16 cellular contexts compared by ENCODE assay signal in genomic region chr12:109597414-109597794, GRCh38. TPM values are rescaled to one million over a fixed set of nuclear protein-coding genes. Genes with fewer than 3 reads are reported as not detected.
A peak's percentile ranks its signal among the peaks of the same experiment; 100 is the strongest.
DNase-seq lines count a peak whose midpoint lies in the region; ATAC-seq, FAIRE-seq and TF ChIP-seq lines count a peak whose summit lies in the region.
"Had no signal": no experiment of that assay in that cellular context is flagged by ENCODE, and none has a peak within 500 bp of the region (broad histone marks: within the 10 kb centered on the region; RNA-seq: fewer than 3 reads in every experiment).

No MANE protein-coding gene starts in this region.

- in situ Hi-C loops in K562 (cut with MboI): no loop called here

- intact Hi-C loops in left ventricle myocardium superior (cut with micrococcal nuclease) (loop anchor here (5.0 kb wide), 1 partner anchor 175 kb away; no protein-coding TSS in a partner anchor), K562 (cut with micrococcal nuclease) (loop anchor here (1.0 to 10.0 kb wide), 3 partner anchors 83 to 178 kb away; partner anchors contain the start of gene FAM222A), MCF 10A (cut with micrococcal nuclease) (loop anchor here (1.0 to 5.0 kb wide), 5 partner anchors 79 to 283 kb away; partner anchors contain the start of genes FAM222A and GLTP), pancreas (cut with DNase I) (loop anchor here in 2 of 3 donors (5.0 kb wide), 1 partner anchor 180 kb away; no protein-coding TSS in a partner anchor)

- peaks cover 8% of the 10 kb centered on the region for H3K4me1 Mint-ChIP-seq in MCF 10A (ENCODE audit: insufficient read depth, unreplicated experiment)

- H3K79me2 ChIP-seq in K562 (ENCODE audit: control insufficient read depth, insufficient read depth, low read length): no peaks in the 10 kb centered on the region

- ATAC-seq in left ventricle myocardium superior: no peak
- no peak; the same call in 2 of the 3 replicates for ATAC-seq in K562
- ATAC-seq in pancreas: no peak

- no peaks in the 10 kb centered on the region for H3K27me3 Mint-ChIP-seq in MCF 10A (ENCODE audit: insufficient read depth, unreplicated experiment)
- H3K27me3 Mint-ChIP-seq: activated T-helper 17 cell treated with anti-CD3 and anti-CD28 coated beads, Interleukin-2, amount 50 U/mL, for 72 hours; naive B cell had no signal

- H3K4me1 ChIP-seq in cardiac muscle cell (ENCODE audit: low read depth) (peaks cover 31% of the 10 kb centered on the region), K562 (replicated peaks in 1 of 2; ENCODE audit: control insufficient read depth in 2 of 2, insufficient read depth in 2 of 2, low read length in 2 of 2) (peaks cover 4 to 18% of the 10 kb centered on the region in 2 experiments; a peak in 3 of 5 replicates), mesodermal cell (ENCODE audit: control insufficient read depth, insufficient read depth, low read length, poor library complexity, severe bottlenecking) (peaks cover 12% of the 10 kb centered on the region), pancreas (peaks cover 0 to 14% (median 12%) of the 10 kb centered on the region in 3 donors)
- H3K4me1 ChIP-seq: prostate gland had no signal

- H3K9me1 ChIP-seq in K562 (ENCODE audit: control insufficient read depth, insufficient read depth, low read length): no peaks in the 10 kb centered on the region

- H3K27me3 ChIP-seq in cardiac muscle cell: no peaks in the 10 kb centered on the region
- peaks cover 0 to 12% of the 10 kb centered on the region in 2 experiments; a peak in 1 of 5 replicates for H3K27me3 ChIP-seq in K562 (ENCODE audit: control insufficient read depth in 2 of 2, insufficient read depth in 2 of 2, low read length in 2 of 2)
- H3K27me3 ChIP-seq in pancreas: no peaks in the 10 kb centered on the region
- H3K27me3 ChIP-seq: breast epithelium had no signal

- H3K9me3 ChIP-seq in cardiac muscle cell (ENCODE audit: low read depth) (no peaks in the 10 kb centered on the region), K562 (replicated peaks; ENCODE audit: control insufficient read depth, insufficient read depth, low read depth, low read length) (no peaks in the 10 kb centered on the region), mesodermal cell (ENCODE audit: control insufficient read depth, low read length) (no peaks in the 10 kb centered on the region), pancreas (no peaks in the 10 kb centered on the region)
- H3K9me3 ChIP-seq: breast epithelium, prostate gland had no signal

- H3K27ac ChIP-seq in cardiac muscle cell: peak overlapping the region; percentile 35
- H3K27ac ChIP-seq in K562 (ENCODE audit: extremely low read depth, low read depth, low read length): no peak overlapping the region
- peak overlapping the region; percentile 23 for H3K27ac ChIP-seq in mesodermal cell (ENCODE audit: low read depth, low read length, severe bottlenecking)
- no peak overlapping the region for H3K27ac ChIP-seq in pancreas
- H3K27ac ChIP-seq: breast epithelium, prostate gland had no signal

- TF ChIP-seq POLR2A in K562 (conservative IDR thresholded peaks at IDR 0.05): 0 out of 2 replicates have a peak, but pooled peaks have one; percentile 7

- H3K9me3 Mint-ChIP-seq in MCF 10A (ENCODE audit: unreplicated experiment): no peaks in the 10 kb centered on the region
- H3K9me3 Mint-ChIP-seq: activated naive CD8-positive, alpha-beta T cell treated with anti-CD3 and anti-CD28 coated beads, Interleukin-2, amount 10 ng/mL, durations not matched to agents 7 days and 5 days; activated T-helper 17 cell treated with anti-CD3 and anti-CD28 coated beads, Interleukin-2, amount 50 U/mL, for 72 hours; naive B cell; T-helper 2 cell treated with Interferon-gamma antibody and Interleukin-4, amounts not matched to agents 5 μg/mL and 100 μg/mL, for 36 hours had no signal

- no peak overlapping the region for H3K27ac Mint-ChIP-seq in MCF 10A (ENCODE audit: low read depth, unreplicated experiment)
- H3K27ac Mint-ChIP-seq: activated naive CD8-positive, alpha-beta T cell treated with anti-CD3 and anti-CD28 coated beads, Interleukin-2, amount 10 ng/mL, durations not matched to agents 7 days and 5 days; activated T-helper 17 cell treated with anti-CD3 and anti-CD28 coated beads, Interleukin-2, amount 50 U/mL, for 72 hours; T-helper 2 cell treated with Interferon-gamma antibody and Interleukin-4, amounts not matched to agents 5 μg/mL and 100 μg/mL, for 36 hours had no signal

- no peak overlapping the region for H2AFZ ChIP-seq in K562 (ENCODE audit: low read depth, low read length)

- TF ChIP-seq CTCF in cardiac muscle cell (IDR thresholded peaks at IDR 0.05; ENCODE audit: low read depth, low read length) (no peak), K562 (IDR thresholded peaks at IDR 0.05 in 2 of 3, conservative IDR thresholded peaks at IDR 0.05 in 1 of 3; ENCODE audit: insufficient read depth in 2 of 3, low read depth in 1 of 3, low read length in 3 of 3) (no peak), MCF 10A (IDR thresholded peaks at IDR 0.05; ENCODE audit: unreplicated experiment) (no peak), pancreas (IDR thresholded peaks at IDR 0.05) (no peak)

- no peak for DNase-seq in cardiac muscle cell (ENCODE audit: low read depth in 1 of 2, low spot score in 1 of 2)
- no peak for DNase-seq in left ventricle myocardium superior
- no peak for DNase-seq in K562 (ENCODE audit: extremely low read depth in 1 of 4, low spot score in 3 of 4)
- no peak for DNase-seq in NCI-H2029 treated with DMSO at 0.1 percent for 48 hours (lab: John Stamatoyannopoulos, UW)
- DNase-seq in MCF 10A (ENCODE audit: unreplicated experiment): no peak
- no peak for DNase-seq in activated CD4-positive, CD25-positive, alpha-beta regulatory T cell (lab: John Stamatoyannopoulos, UW)
- no peak for DNase-seq in pancreas

- CTCF ChIA-PET in K562 (lab: Yijun Ruan, JAX; ENCODE audit: low intra/inter-chr PET ratio) (interaction anchor here (0.5 to 1.9 kb wide), 3 partner anchors 178 to 1187 kb away, joined by 4 to 17 read pairs (median 5); no protein-coding TSS in a partner anchor), MCF 10A (lab: Yijun Ruan, JAX) (interaction anchor here (0.6 to 5.9 kb wide), 42 partner anchors 9 to 424 kb away, joined by 3 to 93 read pairs (median 4); partner anchors contain the start of gene MVK)

- 37% methylated on average over 10 of the region's 11 CpGs for WGBS in K562 (ENCODE audit: insufficient coverage, low coverage, missing lambda C conversion rate)
- 65 to 72% methylated on average over 11 of the region's 11 CpGs for WGBS in mesodermal cell (ENCODE audit: insufficient coverage in 2 of 2), 2 experiments
- 37 to 47% methylated on average over 11 of the region's 11 CpGs for WGBS in pancreas, 2 donors

- H3K36me3 Mint-ChIP-seq in MCF 10A (ENCODE audit: insufficient read depth, unreplicated experiment): peaks cover 23% of the 10 kb centered on the region

- no peak overlapping the region; a peak in 1 of 4 replicates for H3K9ac ChIP-seq in K562 (ENCODE audit: insufficient read depth in 1 of 2, low read depth in 2 of 2, low read length in 2 of 2)

- TF ChIP-seq EP300 in K562 (IDR thresholded peaks at IDR 0.05; ENCODE audit: low read length): no peak

- H4K20me1 ChIP-seq in K562 (replicated peaks; ENCODE audit: control insufficient read depth, insufficient read depth, low read length): peaks cover 26% of the 10 kb centered on the region

- no peak overlapping the region for H3K4me3 Mint-ChIP-seq in MCF 10A (ENCODE audit: unreplicated experiment)
- H3K4me3 Mint-ChIP-seq: activated naive CD8-positive, alpha-beta T cell treated with anti-CD3 and anti-CD28 coated beads, Interleukin-2, amount 10 ng/mL, durations not matched to agents 7 days and 5 days; activated T-helper 17 cell treated with anti-CD3 and anti-CD28 coated beads, Interleukin-2, amount 50 U/mL, for 72 hours; CD14-positive monocyte; T-helper 2 cell treated with Interferon-gamma antibody and Interleukin-4, amounts not matched to agents 5 μg/mL and 100 μg/mL, for 36 hours had no signal

- no peak for TF ChIP-seq RAD21 in K562 (CRISPR knock-in tag; conservative IDR thresholded peaks at IDR 0.05 in 1 of 2, IDR thresholded peaks at IDR 0.05 in 1 of 2)

- no peak overlapping the region for H3K4me2 ChIP-seq in K562 (ENCODE audit: insufficient read depth, low read length)

- no TSS peak for BruUV-seq in K562 (replicated peaks; lab: Mats Ljungman, UMichigan)
- no TSS peak for BruUV-seq in MCF 10A (replicated peaks; lab: Mats Ljungman, UMichigan)

- H3K4me3 ChIP-seq in cardiac muscle cell: no peak overlapping the region
- H3K4me3 ChIP-seq in K562: no peak overlapping the region
- no peak overlapping the region for H3K4me3 ChIP-seq in mesodermal cell (ENCODE audit: extremely low read depth, insufficient read depth, low read length, poor library complexity, severe bottlenecking)
- no peak overlapping the region for H3K4me3 ChIP-seq in pancreas
- H3K4me3 ChIP-seq: lung, prostate gland had no signal

- POLR2A ChIA-PET in K562 (lab: Yijun Ruan, JAX): interaction anchor here (0.5 to 2.1 kb wide), 9 partner anchors 10 to 1049 kb away, joined by 3 to 9 read pairs (median 3); partner anchors contain the start of genes MMAB and MVK
- POLR2A ChIA-PET in MCF 10A (lab: Yijun Ruan, JAX): interaction anchor here (0.6 to 3.2 kb wide), 7 partner anchors 15 to 1065 kb away, joined by 3 to 17 read pairs (median 5); partner anchors contain the start of genes MMAB and MVK

- FAIRE-seq in K562 (lab: Jason Lieb, UNC): no peak
- FAIRE-seq in pancreas (lab: Jason Lieb, UNC): no peak

- H3K36me3 ChIP-seq in cardiac muscle cell: peaks cover 4% of the 10 kb centered on the region
- H3K36me3 ChIP-seq in K562 (ENCODE audit: control insufficient read depth, insufficient read depth, low read length): peaks cover 27% of the 10 kb centered on the region; the same call in 2 of the 3 replicates
- H3K36me3 ChIP-seq in mesodermal cell (ENCODE audit: control insufficient read depth, insufficient read depth, low read length): peaks cover 45% of the 10 kb centered on the region
- H3K36me3 ChIP-seq in pancreas: no peaks in the 10 kb centered on the region
- H3K36me3 ChIP-seq: breast epithelium, prostate gland had no signal

RNA-seq across cellular contexts. Expression of gene MVK, which starts 23.8 kb away (rescaled TPM):
- total RNA-seq in cardiac muscle cell (56.1 and 83.3 TPM in 2 replicates), left ventricle myocardium superior (9.7 TPM), K562 (2014; rRNA removed) (28.5 and 38.9 TPM in 2 replicates), K562 (2014; rRNA removed; fragmentation: Illumina TruSeq; extraction: Trizol) (15.7 and 18.3 TPM in 2 replicates), K562 (2015; rRNA removed; fragmentation: Illumina TruSeq; extraction: Trizol) (18.3 and 18.5 TPM in 2 replicates), K562 (2021) (31.3 and 33.6 TPM in 2 replicates), MCF 10A (2022) (15.5 and 17.1 TPM in 2 replicates), pancreas (1 to 10 TPM; 5.8 to 8.6 (median 7.3) TPM)
- polyA plus RNA-seq in cardiac muscle cell (22.6 and 29.0 TPM in 2 replicates), K562 (2011; rRNA removed) (28.1 and 41.9 TPM in 2 replicates), K562 (2014; fragmentation: Illumina TruSeq; extraction: Trizol) (18.8 and 24.2 TPM in 2 replicates), K562 (2014; fragmentation: Nextera tagmentation; extraction: Ambion mirVana) (1 to 10 TPM in 1 of 2 experiments, under 1 TPM in 1; 0.41 to 1.9 TPM), K562 (2014; rRNA removed) (23.1 and 25.8 TPM in 2 replicates), pancreas (10 to 100 TPM; 13.3 to 15.9 TPM)
- 79.5 and 160 TPM in 2 replicates for total RNA-seq in K562 (2011; cell fraction: chromatin; rRNA removed; ENCODE audit: low replicate concordance)
- total RNA-seq in K562 (2011; cell fraction: nucleolus; rRNA removed): 90.1 and 97.0 TPM in 2 replicates
- total RNA-seq in K562 (2011; cell fraction: nucleoplasm; rRNA removed): 76.8 and 77.1 TPM in 2 replicates
- polyA plus RNA-seq in K562 (2011; cell fraction: cytosol; rRNA removed): 36.4 and 59.2 TPM in 2 replicates
- polyA plus RNA-seq in K562 (2011; cell fraction: nucleus; rRNA removed): 74.2 and 83.2 TPM in 2 replicates
- 27.7 and 36.8 TPM in 2 replicates for polyA plus RNA-seq in K562 (2012)
- 21.8 and 28.3 TPM in 2 replicates for polyA minus RNA-seq in K562 (2011; rRNA and poly(A)+ RNA removed)
- 13.8 and 21.5 TPM in 2 replicates for polyA minus RNA-seq in K562 (2011; cell fraction: cytosol; rRNA and poly(A)+ RNA removed)
- 24.4 and 38.3 TPM in 2 replicates for polyA minus RNA-seq in K562 (2011; cell fraction: nucleus; rRNA and poly(A)+ RNA removed)
- polyA plus RNA-seq in mesodermal cell (2013, experiment 1 of 2): 47.0 TPM
- polyA plus RNA-seq in mesodermal cell (2013, experiment 2 of 2): 39.4 TPM

RNA-seq across cellular contexts. Expression of gene MMAB, which starts 24.1 kb away (rescaled TPM):
- total RNA-seq in cardiac muscle cell: 89.4 and 133 TPM in 2 replicates
- polyA plus RNA-seq in cardiac muscle cell: 130 and 174 TPM in 2 replicates
- total RNA-seq in left ventricle myocardium superior: 55.1 TPM
- total RNA-seq in K562 (2011; cell fraction: chromatin; rRNA removed; ENCODE audit: low replicate concordance): 78.3 and 122 TPM in 2 replicates
- total RNA-seq in K562 (2011; cell fraction: nucleolus; rRNA removed): 64.2 and 65.9 TPM in 2 replicates
- 65.3 and 66.3 TPM in 2 replicates for total RNA-seq in K562 (2011; cell fraction: nucleoplasm; rRNA removed)
- 71.0 and 73.4 TPM in 2 replicates for total RNA-seq in K562 (2014; rRNA removed)
- total RNA-seq in K562 (2014; rRNA removed; fragmentation: Illumina TruSeq; extraction: Trizol): 37.5 and 39.5 TPM in 2 replicates
- total RNA-seq in K562 (2015; rRNA removed; fragmentation: Illumina TruSeq; extraction: Trizol): 53.4 and 56.1 TPM in 2 replicates
- 63.9 and 70.5 TPM in 2 replicates for total RNA-seq in K562 (2021)
- 46.2 and 52.8 TPM in 2 replicates for polyA plus RNA-seq in K562 (2011; rRNA removed)
- 45.2 and 45.3 TPM in 2 replicates for polyA plus RNA-seq in K562 (2011; cell fraction: cytosol; rRNA removed)
- 64.4 and 74.5 TPM in 2 replicates for polyA plus RNA-seq in K562 (2011; cell fraction: nucleus; rRNA removed)
- polyA plus RNA-seq in K562 (2012): 75.8 and 92.9 TPM in 2 replicates
- 30.6 and 48.2 TPM in 2 replicates for polyA plus RNA-seq in K562 (2014; fragmentation: Illumina TruSeq; extraction: Trizol)
- polyA plus RNA-seq in K562 (2014; fragmentation: Nextera tagmentation; extraction: Ambion mirVana): 10 to 100 TPM in 1 of 2 experiments, 1 to 10 TPM in 1; 9.5 to 21.1 TPM
- 75.0 and 76.1 TPM in 2 replicates for polyA plus RNA-seq in K562 (2014; rRNA removed)
- polyA minus RNA-seq in K562 (2011; rRNA and poly(A)+ RNA removed): 37.7 and 38.3 TPM in 2 replicates
- polyA minus RNA-seq in K562 (2011; cell fraction: cytosol; rRNA and poly(A)+ RNA removed): 19.1 and 29.5 TPM in 2 replicates
- 18.6 and 31.8 TPM in 2 replicates for polyA minus RNA-seq in K562 (2011; cell fraction: nucleus; rRNA and poly(A)+ RNA removed)
- polyA plus RNA-seq in mesodermal cell (2013, experiment 1 of 2): 52.1 TPM
- polyA plus RNA-seq in mesodermal cell (2013, experiment 2 of 2): 52.6 TPM
- 36.0 and 59.2 TPM in 2 replicates for total RNA-seq in MCF 10A (2022)
- total RNA-seq in pancreas: 10 to 100 TPM; 15.6 to 26.1 (median 17.6) TPM
- 10 to 100 TPM; 33.2 to 40.6 TPM for polyA plus RNA-seq in pancreas

Comparison
In these comparisons a context has a peak if more than half of its experiments do, and no peak if none do; other contexts are left out.
1. H3K27ac ChIP-seq: peak in cardiac muscle cell (single experiment) and mesodermal cell (single experiment); none in K562 (single experiment) and pancreas (0 of 4).